ENCODE assay signal across 9 cellular contexts in genomic region chr12:13103391-13104033, GRCh38. TPM values are rescaled to one million over a fixed set of nuclear protein-coding genes. Genes with fewer than 3 reads are reported as not detected.
DNase-seq lines count a peak whose midpoint lies in the region; ATAC-seq, FAIRE-seq and TF ChIP-seq lines count a peak whose summit lies in the region.
"Had no signal": no experiment of that assay in that cellular context is flagged by ENCODE, and none has a peak within 500 bp of the region (broad histone marks: within the 10 kb centered on the region; RNA-seq: fewer than 3 reads in every experiment).

TSS of gene GSG1 (minus strand) at chr12:13103667. CDS start at chr12:13103512, 155 bp downstream.

- peak in 1 of 3 donors; percentile 27 for DNase-seq in CD4-positive, CD25-positive, alpha-beta regulatory T cell
- no peak for DNase-seq in MM.1S
- DNase-seq in H1 (ENCODE audit: low read depth in 1 of 2, low spot score in 2 of 2), result no peak
- DNase-seq in sigmoid colon, result no peak
- DNase-seq in NCI-H187 (lab: John Stamatoyannopoulos, UW), result no peak
- DNase-seq in NCI-H524 (lab: John Stamatoyannopoulos, UW), result no peak
- no peak for DNase-seq in medulla oblongata (ENCODE audit: extremely low spot score)
- DNase-seq: NCI-H526 treated with DMSO at 0.1 percent for 48 hours had no signal

- H3K36me3 Mint-ChIP-seq in CD4-positive, CD25-positive, alpha-beta regulatory T cell, result no peaks in the 10 kb centered on the region

- TF ChIP-seq CTCF in MM.1S (IDR thresholded peaks at IDR 0.05; ENCODE audit: low read length) (no peak), H1 (IDR thresholded peaks at IDR 0.05; ENCODE audit: control extremely low read depth in 1 of 3, insufficient read depth in 1 of 3, low read depth in 1 of 3, low read length in 3 of 3) (no peak), sigmoid colon (IDR thresholded peaks at IDR 0.05) (no peak)

- H3K4me1 ChIP-seq in CD4-positive, CD25-positive, alpha-beta regulatory T cell (ENCODE audit: control insufficient read depth, insufficient read depth, low read length, poor library complexity, severe bottlenecking), result peaks cover 24% of the 10 kb centered on the region
- H3K4me1 ChIP-seq in MM.1S (ENCODE audit: low read length) (peaks cover 34% of the 10 kb centered on the region), H1 (replicated peaks in 1 of 4; ENCODE audit: control insufficient read depth in 3 of 4, insufficient read depth in 4 of 4, low read length in 3 of 4) (peaks cover 5 to 18% (median 11%) of the 10 kb centered on the region in 4 experiments; a peak in 6 of 7 replicates), sigmoid colon (peaks cover 0 to 34% (median 27%) of the 10 kb centered on the region in 4 donors)

- H2BK120ac ChIP-seq in H1 (replicated peaks; ENCODE audit: low read depth, low read length), result no peak within 1 kb of the TSS

- H2AFZ ChIP-seq in MM.1S (ENCODE audit: low read length) (peak within 1 kb of the TSS; percentile 88), H1 (ENCODE audit: low read length) (0 out of 2 replicates have a peak within 1 kb of the TSS, but pooled peaks have one; percentile 38)

- ATAC-seq in CD4-positive, CD25-positive, alpha-beta regulatory T cell (ENCODE audit: low read depth in 2 of 2), result no peak
- ATAC-seq in GM18868 (IDR thresholded peaks at IDR 0.05; ENCODE audit: unreplicated experiment), result no peak

- H3K27ac Mint-ChIP-seq in CD4-positive, CD25-positive, alpha-beta regulatory T cell, result peak within 1 kb of the TSS; percentile 93 to 96 (median 94)

- H3K79me1 ChIP-seq in H1 (ENCODE audit: low read depth, low read length), result no peaks in the 10 kb centered on the region

- no peaks in the 10 kb centered on the region for H3K27me3 Mint-ChIP-seq in CD4-positive, CD25-positive, alpha-beta regulatory T cell

- no peak for TF ChIP-seq POLR2A in H1 (IDR thresholded peaks at IDR 0.05; ENCODE audit: control extremely low read depth in 1 of 2, low read depth in 2 of 2, low read length in 2 of 2)
- no peak for TF ChIP-seq POLR2A in sigmoid colon (IDR thresholded peaks at IDR 0.05)

- H3K4ac ChIP-seq in H1 (replicated peaks; ENCODE audit: insufficient read length, low read depth, low read length), result peak within 1 kb of the TSS; percentile 70

- H2AK5ac ChIP-seq in H1 (ENCODE audit: low read depth, low read length), result no peak within 1 kb of the TSS

- CTCF ChIA-PET in H1 (lab: Charles Lee; ENCODE audit: partially characterized antibody), result interaction anchor here (0.6 to 6.0 kb wide), 13 partner anchors 11 to 290 kb away, joined by 3 to 69 read pairs (median 4); partner anchors contain the start of gene DDX47

- no peaks in the 10 kb centered on the region for H3K9me3 ChIP-seq in CD4-positive, CD25-positive, alpha-beta regulatory T cell (ENCODE audit: control insufficient read depth in 2 of 2, low read length in 2 of 2)
- H3K9me3 ChIP-seq in MM.1S (replicated peaks; ENCODE audit: insufficient read depth, low read length) (no peaks in the 10 kb centered on the region), H1 (ENCODE audit: insufficient read depth in 2 of 2, low read depth in 1 of 2, low read length in 1 of 2) (0 out of 4 replicates have a peak, but pooled peaks cover 0 to 4% of the 10 kb centered on the region in 2 experiments), sigmoid colon (no peaks in the 10 kb centered on the region)

- peak within 1 kb of the TSS; percentile 94; the same call in 1 of the 2 replicates for H3K4me2 ChIP-seq in MM.1S (ENCODE audit: low read depth, low read length)
- no peak within 1 kb of the TSS; a peak in 1 of 4 replicates for H3K4me2 ChIP-seq in H1 (ENCODE audit: insufficient read depth in 1 of 2, low read depth in 2 of 2, low read length in 2 of 2)

- H4K5ac ChIP-seq in H1 (ENCODE audit: insufficient read length, low read depth, low read length), result no peak within 1 kb of the TSS

- intact Hi-C loops in sigmoid colon (cut with DNase I), result loop anchor here (5.0 kb wide), 1 partner anchor 94 kb away; the partner anchor contains the start of gene EMP1

- H3K27ac ChIP-seq in CD4-positive, CD25-positive, alpha-beta regulatory T cell (ENCODE audit: insufficient read depth, low read length, poor library complexity, severe bottlenecking), result peak within 1 kb of the TSS; percentile 97
- H3K27ac ChIP-seq in MM.1S (ENCODE audit: low read length) (peak within 1 kb of the TSS; percentile 97; the same call in 1 of the 2 replicates), H1 (ENCODE audit: low read depth, low read length) (no peak within 1 kb of the TSS), sigmoid colon (peak within 1 kb of the TSS; percentile 78 to 93 (median 80))

- no peak within 1 kb of the TSS for H2BK5ac ChIP-seq in H1 (ENCODE audit: low read depth, low read length)

- H3K56ac ChIP-seq in H1 (replicated peaks; ENCODE audit: insufficient read length, low read depth, low read length), result no peak within 1 kb of the TSS

- H4K20me1 ChIP-seq in MM.1S (ENCODE audit: insufficient read depth, low read length) (no peaks in the 10 kb centered on the region), H1 (replicated peaks in 1 of 2; ENCODE audit: control insufficient read depth in 1 of 2, insufficient read depth in 2 of 2, low read length in 2 of 2) (no peaks in the 10 kb centered on the region)

- H4K91ac ChIP-seq in H1 (replicated peaks; ENCODE audit: insufficient read length, low read length), result peak within 1 kb of the TSS; percentile 48

- H3K9me2 ChIP-seq in MM.1S (replicated peaks; ENCODE audit: insufficient read depth, low read length), result no peaks in the 10 kb centered on the region

- TF ChIP-seq RAD21 in H1 (IDR thresholded peaks at IDR 0.05 in 1 of 2, conservative IDR thresholded peaks at IDR 0.05 in 1 of 2; ENCODE audit: low read depth in 2 of 2, low read length in 2 of 2), result no peak

- H3K23ac ChIP-seq in H1 (ENCODE audit: insufficient read length), result no peak within 1 kb of the TSS

- no peak within 1 kb of the TSS for H3K14ac ChIP-seq in H1 (ENCODE audit: insufficient read length)

- H3K79me2 ChIP-seq in MM.1S (ENCODE audit: low read length) (no peaks in the 10 kb centered on the region), H1 (ENCODE audit: control insufficient read depth in 1 of 2, insufficient read depth in 2 of 2, low read length in 2 of 2) (no peaks in the 10 kb centered on the region)

- 96% methylated on average over 8 of the region's 8 CpGs; no CpG with 5 or more reads in 1 of the 2 experiments for WGBS in H1 (ENCODE audit: extremely low coverage in 1 of 2, insufficient coverage in 1 of 2, insufficient read length in 1 of 2, insufficient replicate concordance in 2 of 2, low coverage in 1 of 2, low lambda C conversion rate in 2 of 2, missing lambda C conversion rate in 1 of 2), 2 experiments
- 87 to 89% methylated on average over 8 of the region's 8 CpGs for WGBS in sigmoid colon, 2 donors

- H3K4me3 Mint-ChIP-seq in CD4-positive, CD25-positive, alpha-beta regulatory T cell, result peak within 1 kb of the TSS in 3 of 4 donors; percentile 81 to 92 (median 92)

- H2BK15ac ChIP-seq in H1 (ENCODE audit: low read length), result no peak within 1 kb of the TSS

- H3K9me3 Mint-ChIP-seq in CD4-positive, CD25-positive, alpha-beta regulatory T cell, result peaks cover 0 to 3% (median 0%) of the 10 kb centered on the region in 7 donors

- peaks cover 10% of the 10 kb centered on the region for H3F3A ChIP-seq in MM.1S (ENCODE audit: insufficient read depth, low read length)

- no peak within 1 kb of the TSS for H3K18ac ChIP-seq in H1 (ENCODE audit: extremely low read depth, low read length)

- POLR2A ChIA-PET in H1 (lab: Charles Lee; ENCODE audit: partially characterized antibody), result interaction anchor here (0.6 to 6.0 kb wide), 4 partner anchors 12 to 60 kb away, joined by 3 to 44 read pairs (median 6); no protein-coding TSS in a partner anchor

- H3K9ac ChIP-seq in MM.1S (ENCODE audit: low read length) (peak within 1 kb of the TSS; percentile 98; the same call in 1 of the 2 replicates), H1 (replicated peaks in 1 of 4; ENCODE audit: extremely low read depth in 1 of 4, low read depth in 3 of 4, low read length in 3 of 4) (no peak within 1 kb of the TSS)

- H3K27me3 ChIP-seq in CD4-positive, CD25-positive, alpha-beta regulatory T cell (ENCODE audit: control insufficient read depth, insufficient read depth, low read length), result no peaks in the 10 kb centered on the region
- H3K27me3 ChIP-seq in MM.1S (replicated peaks; ENCODE audit: insufficient read depth, low read length) (no peaks in the 10 kb centered on the region), H1 (replicated peaks in 1 of 4; ENCODE audit: control insufficient read depth in 3 of 4, extremely low read depth in 1 of 4, insufficient read depth in 3 of 4, low read length in 3 of 4) (no peaks in the 10 kb centered on the region), sigmoid colon (no peaks in the 10 kb centered on the region)

- TF ChIP-seq EP300 in H1 (IDR thresholded peaks at IDR 0.05; ENCODE audit: borderline replicate concordance in 1 of 2, low read depth in 2 of 2, low read length in 2 of 2) (no peak), sigmoid colon (IDR thresholded peaks at IDR 0.05) (no peak)

- no peak within 1 kb of the TSS for H3K4me3 ChIP-seq in CD4-positive, CD25-positive, alpha-beta regulatory T cell (ENCODE audit: low read depth, low read length)
- no peak within 1 kb of the TSS for H3K4me3 ChIP-seq in MM.1S (ENCODE audit: low read length)
- H3K4me3 ChIP-seq in H1 (ENCODE audit: extremely low read depth in 1 of 4, insufficient read depth in 2 of 4, low read depth in 3 of 4, low read length in 4 of 4), result no peak within 1 kb of the TSS
- H3K4me3 ChIP-seq in sigmoid colon, result no peak within 1 kb of the TSS

- H3K36me3 ChIP-seq in CD4-positive, CD25-positive, alpha-beta regulatory T cell (ENCODE audit: control insufficient read depth, insufficient read depth, low read length), result no peaks in the 10 kb centered on the region
- no peaks in the 10 kb centered on the region for H3K36me3 ChIP-seq in MM.1S (replicated peaks; ENCODE audit: insufficient read depth, low read length)
- no peaks in the 10 kb centered on the region for H3K36me3 ChIP-seq in H1 (ENCODE audit: control insufficient read depth in 2 of 4, insufficient read depth in 4 of 4, low read length in 3 of 4)
- no peaks in the 10 kb centered on the region for H3K36me3 ChIP-seq in sigmoid colon

- no peak within 1 kb of the TSS for H4K8ac ChIP-seq in H1 (ENCODE audit: extremely low read depth, insufficient read depth, low read length)

- no peak for FAIRE-seq in H1 (lab: Jason Lieb, UNC)

- peaks cover 9% of the 10 kb centered on the region; the same call in 1 of the 2 replicates for H3K23me2 ChIP-seq in H1 (ENCODE audit: low read depth, low read length)

- no peak within 1 kb of the TSS for H2BK12ac ChIP-seq in H1 (ENCODE audit: low read depth, low read length)

- no peak within 1 kb of the TSS for H2BK20ac ChIP-seq in H1 (ENCODE audit: low read length)

- peaks cover 18 to 43% (median 32%) of the 10 kb centered on the region in 4 donors for H3K4me1 Mint-ChIP-seq in CD4-positive, CD25-positive, alpha-beta regulatory T cell

RNA-seq across cellular contexts. Expression of gene GSG1, which starts in this region (rescaled TPM):
- total RNA-seq in CD4-positive, CD25-positive, alpha-beta regulatory T cell, result not detected
- polyA plus RNA-seq in CD4-positive, CD25-positive, alpha-beta regulatory T cell, result under 1 TPM in 1 of 4 donors, not detected in 3; 0.45 TPM
- total RNA-seq in H1 (2021; fragmentation: NEBNext Ultra II Directional; extraction: Animal tissue kit (Norgen Biotek cat#: 25700)), result 0.89 and 1.3 TPM in 2 replicates
- polyA plus RNA-seq in H1 (2011; rRNA removed) (1.3 and 1.4 TPM in 2 replicates), sigmoid colon (not detected)
- polyA plus RNA-seq in H1 (2011; cell fraction: cytosol; rRNA removed), result 1.1 TPM
- 0.91 TPM for polyA plus RNA-seq in H1 (2011; cell fraction: nucleus; rRNA removed)
- polyA plus RNA-seq in H1 (2012, experiment 1 of 2), result 0.88 to 1.2 TPM (median 1.0 TPM) in 4 replicates
- 0.41 TPM for polyA plus RNA-seq in H1 (2012, experiment 2 of 2)
- polyA plus RNA-seq in H1 (2013, experiment 1 of 2), result 0.51 TPM
- polyA plus RNA-seq in H1 (2013, experiment 2 of 2), result 0.63 TPM
- polyA minus RNA-seq in H1 (2011; rRNA and poly(A)+ RNA removed), result 0.73 and 1.1 TPM in 2 replicates
- polyA minus RNA-seq in H1 (2011; cell fraction: cytosol; rRNA and poly(A)+ RNA removed), result 0.95 TPM
- polyA minus RNA-seq in H1 (2011; cell fraction: nucleus; rRNA and poly(A)+ RNA removed), result 1.00 TPM
- not detected for total RNA-seq in sigmoid colon
